8 cellular contexts compared by ENCODE assay signal in genomic region chr4:15778191-15778741, GRCh38. TPM values are rescaled to one million over a fixed set of nuclear protein-coding genes. Genes with fewer than 3 reads are reported as not detected.
A peak's percentile ranks its signal among the peaks of the same experiment; 100 is the strongest.
DNase-seq lines count a peak whose midpoint lies in the region; ATAC-seq and TF ChIP-seq lines count a peak whose summit lies in the region.

Gene CD38, plus strand, starts transcription at chr4:15778328. Its CDS starts 87 bp downstream, at chr4:15778415.

- intact Hi-C loops in CD4-positive, alpha-beta T cell (cut with DNase I, micrococcal nuclease), result loop anchor here (1.0 to 5.0 kb wide), 3 partner anchors 12 to 47 kb away; no protein-coding TSS in a partner anchor
- intact Hi-C loops in activated CD4-positive, alpha-beta T cell treated with anti-CD3 and anti-CD28 coated beads, Interleukin-2, amount 10 ng/mL, durations not matched to agents 24 days and 14 days (cut with micrococcal nuclease), result loop anchor here (1.0 to 10.0 kb wide), 7 partner anchors 12 to 1557 kb away; partner anchors contain the start of genes CPEB2, FBXL5 and TAPT1

- H3K36me3 Mint-ChIP-seq in CD4-positive, alpha-beta T cell (ENCODE audit: low read depth), result peaks cover 19% of the 10 kb centered on the region
- peaks cover 42% of the 10 kb centered on the region for H3K36me3 Mint-ChIP-seq in activated CD4-positive, alpha-beta T cell treated with anti-CD3 and anti-CD28 coated beads, Interleukin-2, amount 10 ng/mL, durations not matched to agents 24 days and 14 days (ENCODE audit: low read depth)
- H3K36me3 Mint-ChIP-seq in neural crest cell (ENCODE audit: low read depth), result no peaks in the 10 kb centered on the region

- H3K27ac ChIP-seq in CD4-positive, alpha-beta T cell (ENCODE audit: low read depth, low read length), result peak within 1 kb of the TSS; percentile 24
- no peak within 1 kb of the TSS for H3K27ac ChIP-seq in fibroblast of lung (ENCODE audit: insufficient read depth, low read length)

- POLR2A ChIA-PET in CD4-positive, alpha-beta T cell (lab: Charles Lee), result interaction anchor here (0.6 to 4.6 kb wide), 5 partner anchors 12 to 123 kb away, joined by 3 to 28 read pairs (median 4); partner anchors contain the start of gene FBXL5

- H3K4me2 ChIP-seq in fibroblast of lung (ENCODE audit: extremely low read depth, insufficient read depth, low read length), result peak within 1 kb of the TSS; percentile 83

- no peaks in the 10 kb centered on the region for H3K36me3 ChIP-seq in fibroblast of lung (ENCODE audit: control insufficient read depth, insufficient read depth, low read length)

- no peaks in the 10 kb centered on the region for H3K4me1 ChIP-seq in fibroblast of lung (ENCODE audit: control insufficient read depth, extremely low read depth, insufficient read depth, low read length)

- no peaks in the 10 kb centered on the region for H3K27me3 Mint-ChIP-seq in CD4-positive, alpha-beta T cell
- no peaks in the 10 kb centered on the region for H3K27me3 Mint-ChIP-seq in activated CD4-positive, alpha-beta T cell treated with anti-CD3 and anti-CD28 coated beads, Interleukin-2, amount 10 ng/mL, durations not matched to agents 24 days and 14 days
- H3K27me3 Mint-ChIP-seq in neural crest cell (ENCODE audit: low read depth), result peaks cover 86% of the 10 kb centered on the region

- CTCF ChIA-PET in CD4-positive, alpha-beta T cell (lab: Charles Lee), result interaction anchor here (1.5 kb wide), 1 partner anchor 16 kb away, joined by 3 read pairs; no protein-coding TSS in a partner anchor

- ATAC-seq in CD4-positive, alpha-beta T cell (ENCODE audit: poor library complexity), result peak; percentile 62
- ATAC-seq in GM19395 (IDR thresholded peaks at IDR 0.05; ENCODE audit: unreplicated experiment), result peak; percentile 80
- peak; percentile 73 for ATAC-seq in HG03460 (IDR thresholded peaks at IDR 0.05; ENCODE audit: unreplicated experiment)

- H3K4me3 Mint-ChIP-seq in CD4-positive, alpha-beta T cell, result peak within 1 kb of the TSS; percentile 89
- H3K4me3 Mint-ChIP-seq in activated CD4-positive, alpha-beta T cell treated with anti-CD3 and anti-CD28 coated beads, Interleukin-2, amount 10 ng/mL, durations not matched to agents 24 days and 14 days, result peak within 1 kb of the TSS; percentile 94
- H3K4me3 Mint-ChIP-seq in neural crest cell, result peak within 1 kb of the TSS; percentile 89

- no peaks in the 10 kb centered on the region for H4K20me1 ChIP-seq in fibroblast of lung (ENCODE audit: control insufficient read depth, extremely low read depth, insufficient read depth, low read length)

- no peaks in the 10 kb centered on the region for H3K27me3 ChIP-seq in CD4-positive, alpha-beta T cell (ENCODE audit: control insufficient read depth, insufficient read depth, low read length)
- peaks cover 27% of the 10 kb centered on the region for H3K27me3 ChIP-seq in fibroblast of lung (ENCODE audit: control insufficient read depth, insufficient read depth, low read length)

- no peak for TF ChIP-seq CTCF in CD4-positive, alpha-beta T cell (IDR thresholded peaks at IDR 0.05)
- TF ChIP-seq CTCF in fibroblast of lung (conservative IDR thresholded peaks at IDR 0.05 in 1 of 2, IDR thresholded peaks at IDR 0.05 in 1 of 2; ENCODE audit: low read depth in 1 of 2, low read length in 2 of 2) (no peak), neural crest cell (conservative IDR thresholded peaks at IDR 0.05) (no peak)

- H3K4me3 ChIP-seq in fibroblast of lung (replicated peaks in 1 of 4; ENCODE audit: control extremely low read depth in 1 of 4, insufficient read depth in 1 of 4, low read depth in 3 of 4, low read length in 4 of 4), result peak within 1 kb of the TSS; percentile 13 to 68 (median 38)

- H3K9ac ChIP-seq in fibroblast of lung (ENCODE audit: insufficient read depth, low read length), result no peak within 1 kb of the TSS

- peaks cover 74% of the 10 kb centered on the region for H3K4me1 Mint-ChIP-seq in CD4-positive, alpha-beta T cell (ENCODE audit: low read depth)
- peaks cover 65% of the 10 kb centered on the region for H3K4me1 Mint-ChIP-seq in activated CD4-positive, alpha-beta T cell treated with anti-CD3 and anti-CD28 coated beads, Interleukin-2, amount 10 ng/mL, durations not matched to agents 24 days and 14 days
- H3K4me1 Mint-ChIP-seq in neural crest cell, result peaks cover 11% of the 10 kb centered on the region

- H3K27ac Mint-ChIP-seq in CD4-positive, alpha-beta T cell, result peak within 1 kb of the TSS; percentile 83
- H3K27ac Mint-ChIP-seq in activated CD4-positive, alpha-beta T cell treated with anti-CD3 and anti-CD28 coated beads, Interleukin-2, amount 10 ng/mL, durations not matched to agents 24 days and 14 days, result peak within 1 kb of the TSS; percentile 97
- no peak within 1 kb of the TSS for H3K27ac Mint-ChIP-seq in neural crest cell (ENCODE audit: unreplicated experiment)

- H3K79me2 ChIP-seq in fibroblast of lung (ENCODE audit: control insufficient read depth, insufficient read depth, low read length), result no peaks in the 10 kb centered on the region

- H3K9me3 Mint-ChIP-seq in CD4-positive, alpha-beta T cell, result no peaks in the 10 kb centered on the region
- H3K9me3 Mint-ChIP-seq in activated CD4-positive, alpha-beta T cell treated with anti-CD3 and anti-CD28 coated beads, Interleukin-2, amount 10 ng/mL, durations not matched to agents 24 days and 14 days, result no peaks in the 10 kb centered on the region
- no peaks in the 10 kb centered on the region for H3K9me3 Mint-ChIP-seq in neural crest cell

- peak in 3 of 10 experiments; percentile 9 to 26 (median 10) for DNase-seq in CD4-positive, alpha-beta T cell
- DNase-seq in activated CD4-positive, alpha-beta T cell treated with anti-CD3 and anti-CD28 coated beads, Interleukin-2, amount 10 ng/mL, durations not matched to agents 24 days and 14 days, result peak; percentile 90
- no peak for DNase-seq in fibroblast of lung (ENCODE audit: low read depth in 2 of 2)
- peak; percentile 9 for DNase-seq in neural crest cell (ENCODE audit: low read depth, low spot score)
- DNase-seq in NCI-H345 (lab: John Stamatoyannopoulos, UW), result no peak
- no peak for DNase-seq in epidermal melanocyte (ENCODE audit: insufficient read length, low spot score)

- peak within 1 kb of the TSS; percentile 55 for H2AFZ ChIP-seq in fibroblast of lung (ENCODE audit: low read length)

- H3K9me3 ChIP-seq in CD4-positive, alpha-beta T cell (ENCODE audit: control insufficient read depth, low read length), result no peaks in the 10 kb centered on the region
- no peaks in the 10 kb centered on the region for H3K9me3 ChIP-seq in fibroblast of lung (ENCODE audit: control insufficient read depth, insufficient read depth, low read depth, low read length)

RNA-seq across cellular contexts. Expression of gene CD38, which starts in this region (rescaled TPM):
- total RNA-seq in CD4-positive, alpha-beta T cell, result 1 to 10 TPM; 9.6 to 9.9 TPM
- total RNA-seq in activated CD4-positive, alpha-beta T cell treated with anti-CD3 and anti-CD28 coated beads, Interleukin-2, amount 10 ng/mL, durations not matched to agents 24 days and 14 days, result 89.6 and 103 TPM in 2 replicates
- total RNA-seq in fibroblast of lung, result under 0.01 TPM in 1 of 2 replicates, not detected in the other
- polyA plus RNA-seq in fibroblast of lung, result 0.02 TPM in 1 of 2 replicates, not detected in the other
- not detected in 2 replicates for polyA plus RNA-seq in fibroblast of lung (2012)
- not detected in 2 replicates for polyA minus RNA-seq in fibroblast of lung (ENCODE audit: low replicate concordance)
- total RNA-seq in neural crest cell, result 0.05 and 0.11 TPM in 2 replicates

Comparison
In these comparisons a context has a peak if more than half of its experiments do, and no peak if none do; other contexts are left out.
1. Peak in DNase-seq in neural crest cell; RNA of the gene not detected or under 1 TPM.